In genomic region chr7:158648787-158649186, GRCh38 we compare ENCODE assay signal across 20 cellular contexts. TPM values are rescaled to one million over a fixed set of nuclear protein-coding genes. Genes with fewer than 3 reads are reported as not detected.
DNase-seq lines count a peak whose midpoint lies in the region; ATAC-seq, FAIRE-seq and TF ChIP-seq lines count a peak whose summit lies in the region.
"Had no signal": no experiment of that assay in that cellular context is flagged by ENCODE, and none has a peak within 500 bp of the region (broad histone marks: within the 10 kb centered on the region; RNA-seq: fewer than 3 reads in every experiment).

No MANE protein-coding gene starts in this region.

- TF ChIP-seq POLR2A in K562 (conservative IDR thresholded peaks at IDR 0.05) (no peak), stomach (IDR thresholded peaks at IDR 0.05) (no peak)

- peaks cover 35% of the 10 kb centered on the region for H3K36me3 Mint-ChIP-seq in HFFc6 (ENCODE audit: low read depth)
- H3K36me3 Mint-ChIP-seq in activated naive CD8-positive, alpha-beta T cell treated with anti-CD3 and anti-CD28 coated beads, Interleukin-2, amount 50 U/mL, for 24 hours (ENCODE audit: low read depth), result peaks cover 74% of the 10 kb centered on the region

- in situ Hi-C loops in K562 (cut with MboI), result no loop called here

- H3K4me3 Mint-ChIP-seq in HFFc6, result no peak overlapping the region
- no peak overlapping the region for H3K4me3 Mint-ChIP-seq in activated naive CD8-positive, alpha-beta T cell treated with anti-CD3 and anti-CD28 coated beads, Interleukin-2, amount 50 U/mL, for 24 hours
- H3K4me3 Mint-ChIP-seq: activated CD4-positive, alpha-beta memory T cell treated with anti-CD3 and anti-CD28 coated beads, Interleukin-2, amount 10 ng/mL, durations not matched to agents 7 days and 5 days; activated T-helper 1 cell treated with anti-CD3 and anti-CD28 coated beads, Interleukin-12 subunit alpha, Interleukin-12 subunit beta, Interleukin-2, Interleukin-4 antibody, amounts not matched to agents 30 ng/mL and 10 ng/mL and 1 ng/mL, durations not matched to agents 14 hours and 24 hours and 36 hours had no signal

- H3K79me2 ChIP-seq in K562 (ENCODE audit: control insufficient read depth, insufficient read depth, low read length), result peaks cover 9% of the 10 kb centered on the region; the same call in 2 of the 3 replicates
- H3K79me2 ChIP-seq: parathyroid adenoma had no signal

- intact Hi-C loops in K562 (cut with micrococcal nuclease) (loop anchor here (10.0 kb wide), 1 partner anchor 154 kb away; no protein-coding TSS in a partner anchor), left colon (cut with DNase I, micrococcal nuclease) (no loop called here), stomach (cut with DNase I; ENCODE audit: low total_unique reads) (no loop called here)

- CTCF ChIA-PET in K562 (lab: Yijun Ruan, JAX; ENCODE audit: low intra/inter-chr PET ratio), result no interaction called here

- 96% methylated on average over 9 of the region's 9 CpGs for WGBS in K562 (ENCODE audit: insufficient coverage, low coverage, missing lambda C conversion rate)
- 63 to 84% (median 78%) methylated on average over 9 of the region's 9 CpGs for WGBS in stomach, 5 donors

- no peak overlapping the region for H3K27ac ChIP-seq in K562 (ENCODE audit: extremely low read depth, low read depth, low read length)
- peak overlapping the region in 4 of 5 donors; percentile 2 to 62 (median 35) for H3K27ac ChIP-seq in stomach
- H3K27ac ChIP-seq: C4-2B, parathyroid adenoma, Peyer's patch had no signal

- H3K27me3 Mint-ChIP-seq in HFFc6 (ENCODE audit: insufficient read depth), result no peaks in the 10 kb centered on the region; the same call in 1 of the 2 replicates
- H3K27me3 Mint-ChIP-seq in activated naive CD8-positive, alpha-beta T cell treated with anti-CD3 and anti-CD28 coated beads, Interleukin-2, amount 50 U/mL, for 24 hours, result no peaks in the 10 kb centered on the region
- H3K27me3 Mint-ChIP-seq: activated CD4-positive, alpha-beta memory T cell treated with anti-CD3 and anti-CD28 coated beads, Interleukin-2, amount 10 ng/mL, durations not matched to agents 7 days and 5 days had no signal

- H3K36me3 ChIP-seq in K562 (ENCODE audit: control insufficient read depth, insufficient read depth, low read length) (peaks cover 96% of the 10 kb centered on the region), stomach (peaks cover 5 to 42% (median 31%) of the 10 kb centered on the region in 4 donors)
- H3K36me3 ChIP-seq: adrenal gland had no signal

- peak; percentile 3 for DNase-seq in HFFc6
- DNase-seq in K562 (ENCODE audit: extremely low read depth in 1 of 4, low spot score in 3 of 4), result no peak
- DNase-seq in left colon, result no peak
- no peak for DNase-seq in stomach
- DNase-seq in NCI-H2171 treated with DMSO at 0.1 percent for 48 hours (lab: John Stamatoyannopoulos, UW), result no peak
- DNase-seq in activated naive CD8-positive, alpha-beta T cell treated with anti-CD3 and anti-CD28 coated beads, Interleukin-2, amount 50 U/mL, for 24 hours, result no peak
- DNase-seq: activated CD4-positive, alpha-beta memory T cell treated with anti-CD3 and anti-CD28 coated beads, Interleukin-2, amount 10 ng/mL, durations not matched to agents 7 days and 5 days; H7; head of caudate nucleus; NCI-H2029; NCI-H526; Peyer's patch; stimulated activated CD4-positive, alpha-beta T cell treated with anti-CD3 and anti-CD28 coated beads, Interleukin-12 subunit alpha, Interleukin-12 subunit beta, amount 100 ng/mL, for 4 hours; stimulated activated naive CD4-positive, alpha-beta T cell had no signal

- ATAC-seq in K562, result no peak
- ATAC-seq in left colon, result peak; percentile 33
- ATAC-seq in GM21576 (IDR thresholded peaks at IDR 0.05; ENCODE audit: unreplicated experiment), result no peak
- ATAC-seq in activated naive CD8-positive, alpha-beta T cell treated with anti-CD3 and anti-CD28 coated beads, Interleukin-2, amount 50 U/mL, for 24 hours, result no peak

- no peak for FAIRE-seq in K562 (lab: Jason Lieb, UNC)

- H3K9ac ChIP-seq in K562 (ENCODE audit: insufficient read depth in 1 of 2, low read depth in 2 of 2, low read length in 2 of 2), result no peak overlapping the region
- H3K9ac ChIP-seq: parathyroid adenoma had no signal

- no peaks in the 10 kb centered on the region for H3K9me1 ChIP-seq in K562 (ENCODE audit: control insufficient read depth, insufficient read depth, low read length)

- H3K4me1 ChIP-seq in K562 (replicated peaks in 1 of 2; ENCODE audit: control insufficient read depth in 2 of 2, insufficient read depth in 2 of 2, low read length in 2 of 2) (no peaks in the 10 kb centered on the region), stomach (peaks cover 3 to 24% (median 12%) of the 10 kb centered on the region in 4 donors)
- H3K4me1 ChIP-seq: parathyroid adenoma, Peyer's patch had no signal

- H3K4me3 ChIP-seq in K562 (no peak overlapping the region), stomach (no peak overlapping the region)
- H3K4me3 ChIP-seq: adrenal gland, coronary artery, Peyer's patch had no signal

- H4K20me1 ChIP-seq in K562 (replicated peaks; ENCODE audit: control insufficient read depth, insufficient read depth, low read length), result no peaks in the 10 kb centered on the region; the same call in 1 of the 2 replicates

- no peak for TF ChIP-seq RAD21 in K562 (CRISPR knock-in tag; conservative IDR thresholded peaks at IDR 0.05 in 1 of 2, IDR thresholded peaks at IDR 0.05 in 1 of 2)

- no peak overlapping the region for H3K4me2 ChIP-seq in K562 (ENCODE audit: insufficient read depth, low read length)

- H3K9me3 Mint-ChIP-seq in HFFc6, result no peaks in the 10 kb centered on the region
- H3K9me3 Mint-ChIP-seq in activated naive CD8-positive, alpha-beta T cell treated with anti-CD3 and anti-CD28 coated beads, Interleukin-2, amount 50 U/mL, for 24 hours, result no peaks in the 10 kb centered on the region
- H3K9me3 Mint-ChIP-seq: activated CD4-positive, alpha-beta memory T cell treated with anti-CD3 and anti-CD28 coated beads, Interleukin-2, amount 10 ng/mL, durations not matched to agents 7 days and 5 days; activated T-helper 1 cell treated with anti-CD3 and anti-CD28 coated beads, Interleukin-12 subunit alpha, Interleukin-12 subunit beta, Interleukin-2, Interleukin-4 antibody, amounts not matched to agents 30 ng/mL and 10 ng/mL and 1 ng/mL, durations not matched to agents 14 hours and 24 hours and 36 hours had no signal

- H3K9me3 ChIP-seq in K562 (replicated peaks; ENCODE audit: control insufficient read depth, insufficient read depth, low read depth, low read length) (peaks cover 3% of the 10 kb centered on the region; the same call in 1 of the 2 replicates), stomach (no peaks in the 10 kb centered on the region)
- H3K9me3 ChIP-seq: adrenal gland, Peyer's patch had no signal

- H3K27ac Mint-ChIP-seq in HFFc6, result peak overlapping the region; percentile 74
- H3K27ac Mint-ChIP-seq in activated naive CD8-positive, alpha-beta T cell treated with anti-CD3 and anti-CD28 coated beads, Interleukin-2, amount 50 U/mL, for 24 hours, result no peak overlapping the region
- H3K27ac Mint-ChIP-seq: activated CD4-positive, alpha-beta memory T cell treated with anti-CD3 and anti-CD28 coated beads, Interleukin-2, amount 10 ng/mL, durations not matched to agents 7 days and 5 days; activated T-helper 1 cell treated with anti-CD3 and anti-CD28 coated beads, Interleukin-12 subunit alpha, Interleukin-12 subunit beta, Interleukin-2, Interleukin-4 antibody, amounts not matched to agents 30 ng/mL and 10 ng/mL and 1 ng/mL, durations not matched to agents 14 hours and 24 hours and 36 hours had no signal

- H3K4me1 Mint-ChIP-seq in HFFc6 (ENCODE audit: low read depth), result peaks cover 49% of the 10 kb centered on the region
- H3K4me1 Mint-ChIP-seq in activated naive CD8-positive, alpha-beta T cell treated with anti-CD3 and anti-CD28 coated beads, Interleukin-2, amount 50 U/mL, for 24 hours, result no peaks in the 10 kb centered on the region

- BruUV-seq in K562 (replicated peaks; lab: Mats Ljungman, UMichigan), result no TSS peak

- POLR2A ChIA-PET in K562 (lab: Yijun Ruan, JAX), result interaction anchor here (1.2 to 1.6 kb wide), 4 partner anchors 10 to 49 kb away, joined by 3 to 5 read pairs (median 4); no protein-coding TSS in a partner anchor

- H3K27me3 ChIP-seq in K562 (ENCODE audit: control insufficient read depth in 2 of 2, insufficient read depth in 2 of 2, low read length in 2 of 2) (no peaks in the 10 kb centered on the region), stomach (no peaks in the 10 kb centered on the region)
- H3K27me3 ChIP-seq: adrenal gland, Peyer's patch had no signal

- TF ChIP-seq EP300 in K562 (IDR thresholded peaks at IDR 0.05; ENCODE audit: low read length) (no peak), stomach (IDR thresholded peaks at IDR 0.05) (no peak)

- TF ChIP-seq CTCF in HFFc6 (IDR thresholded peaks at IDR 0.05) (no peak), K562 (IDR thresholded peaks at IDR 0.05 in 2 of 3, conservative IDR thresholded peaks at IDR 0.05 in 1 of 3; ENCODE audit: insufficient read depth in 2 of 3, low read depth in 1 of 3, low read length in 3 of 3) (no peak), stomach (IDR thresholded peaks at IDR 0.05) (no peak)

- no peak overlapping the region for H2AFZ ChIP-seq in K562 (ENCODE audit: low read depth, low read length)
- H2AFZ ChIP-seq: parathyroid adenoma had no signal

TF ChIP-seq in K562, 482 proteins besides CTCF, POLR2A, EP300 and RAD21 (continues in another document):
- TF ChIP-seq ZNF146 (CRISPR knock-in tag; IDR thresholded peaks at IDR 0.05; ENCODE audit: unreplicated experiment), result no peak

RNA-seq across cellular contexts. Expression of gene NCAPG2, which starts 55.8 kb away (rescaled TPM):
- 10 to 100 TPM; 27.1 to 60.3 (median 54.8) TPM for total RNA-seq in HFFc6 (2021; fragmentation: NEBNext Ultra II Directional; extraction: Animal tissue kit (Norgen Biotek cat#: 25700))
- 177 and 316 TPM in 2 replicates for total RNA-seq in K562 (2011; cell fraction: chromatin; rRNA removed; ENCODE audit: low replicate concordance)
- total RNA-seq in K562 (2011; cell fraction: nucleolus; rRNA removed), result 101 and 122 TPM in 2 replicates
- total RNA-seq in K562 (2011; cell fraction: nucleoplasm; rRNA removed), result 178 and 208 TPM in 2 replicates
- total RNA-seq in K562 (2014; rRNA removed), result 47.2 and 50.6 TPM in 2 replicates
- 75.9 and 83.0 TPM in 2 replicates for total RNA-seq in K562 (2014; rRNA removed; fragmentation: Illumina TruSeq; extraction: Trizol)
- total RNA-seq in K562 (2015; rRNA removed; fragmentation: Illumina TruSeq; extraction: Trizol), result 65.1 and 70.1 TPM in 2 replicates
- total RNA-seq in K562 (2021), result 103 and 127 TPM in 2 replicates
- 75.0 and 124 TPM in 2 replicates for polyA plus RNA-seq in K562 (2011; rRNA removed)
- 54.9 and 63.1 TPM in 2 replicates for polyA plus RNA-seq in K562 (2011; cell fraction: cytosol; rRNA removed)
- polyA plus RNA-seq in K562 (2011; cell fraction: nucleus; rRNA removed), result 114 and 154 TPM in 2 replicates
- polyA plus RNA-seq in K562 (2012), result 71.2 and 97.6 TPM in 2 replicates
- 78.8 and 86.1 TPM in 2 replicates for polyA plus RNA-seq in K562 (2014; fragmentation: Illumina TruSeq; extraction: Trizol)
- 10 to 100 TPM; 21.5 to 97.7 TPM for polyA plus RNA-seq in K562 (2014; fragmentation: Nextera tagmentation; extraction: Ambion mirVana)
- 94.6 and 97.2 TPM in 2 replicates for polyA plus RNA-seq in K562 (2014; rRNA removed)
- polyA minus RNA-seq in K562 (2011; rRNA and poly(A)+ RNA removed), result 201 and 283 TPM in 2 replicates
- polyA minus RNA-seq in K562 (2011; cell fraction: cytosol; rRNA and poly(A)+ RNA removed), result 50.1 and 65.9 TPM in 2 replicates
- 111 and 112 TPM in 2 replicates for polyA minus RNA-seq in K562 (2011; cell fraction: nucleus; rRNA and poly(A)+ RNA removed)
- 10 to 100 TPM in 1 of 2 donors, 1 to 10 TPM in 1; 6.6 to 12.2 TPM for total RNA-seq in left colon
- 10 to 100 TPM in 4 of 5 donors, 1 to 10 TPM in 1; 4.9 to 24.2 (median 21.6) TPM for total RNA-seq in stomach
- 1 to 10 TPM; 2.6 to 4.0 (median 4.0) TPM for polyA plus RNA-seq in stomach
